In the genomic region with DNA sequence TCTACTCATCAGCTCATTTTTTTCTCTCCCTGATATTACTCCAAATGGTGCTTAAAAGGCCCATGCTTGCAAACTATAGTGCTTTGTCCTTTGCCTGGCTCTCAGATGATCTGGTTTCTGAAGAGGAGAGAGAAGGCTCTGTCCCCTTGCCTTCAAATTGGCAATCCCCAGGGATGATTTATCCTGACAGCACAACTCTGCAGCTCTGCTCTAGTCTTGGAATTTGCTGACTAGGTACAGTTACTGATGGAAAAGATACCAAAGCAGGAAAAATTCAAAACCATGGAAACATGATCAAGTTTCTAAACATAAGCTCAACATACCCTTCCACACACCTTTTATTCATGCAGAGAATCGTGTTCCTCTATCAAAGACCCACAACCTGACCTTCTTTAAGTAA, we compare ENCODE assay signal across 29 cellular contexts.
"Had no signal": no experiment of that assay in that cellular context is flagged by ENCODE, and none has a peak within 500 bp of the region (broad histone marks: within the 10 kb centered on the region; RNA-seq: fewer than 3 reads in every experiment).

No MANE protein-coding gene starts in this region.

- H3K9me3 ChIP-seq: esophagus squamous epithelium, mucosa of descending colon, ovary, stomach, thyroid gland, vagina had no signal

- FAIRE-seq: endometrium, keratinocyte had no signal

- DNase-seq: cortex of kidney; effector memory CD8-positive, alpha-beta T cell; erythroblast; esophagus squamous epithelium; foreskin melanocyte; hypothalamus; immature natural killer cell; mesenchymal stem cell; mucosa of descending colon; naive B cell; nephron progenitor cell; occipital lobe; ovary; stimulated activated CD4-positive, alpha-beta T cell treated with anti-CD3 and anti-CD28 coated beads, Interleukin-12 subunit alpha, Interleukin-12 subunit beta, amount 100 ng/mL, for 4 hours; stimulated activated CD4-positive, alpha-beta T cell treated with anti-CD3 and anti-CD28 coated beads, Interleukin-1b, Interleukin-23, amount 100 ng/mL, for 48 hours; stimulated activated CD4-positive, alpha-beta T cell treated with anti-CD3 and anti-CD28 coated beads, Interleukin-4, amount 100 ng/mL, for 24 hours; stimulated activated naive CD4-positive, alpha-beta T cell treated with Interleukin-2 at 50 U/mL for 16 hours; stomach; thyroid gland had no signal

- H3K4me2 ChIP-seq: smooth muscle cell had no signal

- H3K4me3 ChIP-seq: esophagus squamous epithelium, lung, mucosa of descending colon, ovary, smooth muscle cell, stomach, thyroid gland, vagina had no signal

- H3K27me3 Mint-ChIP-seq: effector memory CD8-positive, alpha-beta T cell; naive B cell had no signal

- H3K4me1 ChIP-seq: esophagus squamous epithelium, stomach, thyroid gland, vagina had no signal

- H3K36me3 Mint-ChIP-seq: mesothelial cell of epicardium; naive B cell; stimulated activated effector memory CD8-positive, alpha-beta T cell treated with anti-CD3 and anti-CD28 coated beads, Interleukin-12 subunit alpha, Interleukin-12 subunit beta, amount 100 ng/mL, for 72 hours had no signal

- H3K27ac Mint-ChIP-seq: effector memory CD8-positive, alpha-beta T cell; immature natural killer cell; mesothelial cell of epicardium; naive B cell; nephron progenitor cell; progenitor cell of endocrine pancreas; stimulated activated effector memory CD8-positive, alpha-beta T cell treated with anti-CD3 and anti-CD28 coated beads, Interleukin-12 subunit alpha, Interleukin-12 subunit beta, amount 100 ng/mL, for 72 hours had no signal

- H3K27me3 ChIP-seq: esophagus squamous epithelium, ovary, stomach, thyroid gland, vagina had no signal

- H3K27ac ChIP-seq: esophagus squamous epithelium, ovary, stomach, thyroid gland, vagina had no signal

- H3K9me3 Mint-ChIP-seq: mesothelial cell of epicardium, nephron progenitor cell had no signal

- H3K4me1 Mint-ChIP-seq: immature natural killer cell; naive B cell; stimulated activated effector memory CD8-positive, alpha-beta T cell treated with anti-CD3 and anti-CD28 coated beads, Interleukin-12 subunit alpha, Interleukin-12 subunit beta, amount 100 ng/mL, for 72 hours had no signal

- ATAC-seq: effector memory CD8-positive, alpha-beta T cell; left lobe of liver; mucosa of descending colon; sciatic nerve; stimulated activated effector memory CD8-positive, alpha-beta T cell treated with anti-CD3 and anti-CD28 coated beads, Interleukin-12 subunit alpha, Interleukin-12 subunit beta, amount 100 ng/mL, for 72 hours had no signal

- H3K36me3 ChIP-seq: esophagus squamous epithelium, ovary, stomach, thyroid gland, vagina had no signal

- H3K4me3 Mint-ChIP-seq: effector memory CD8-positive, alpha-beta T cell; immature natural killer cell; mesothelial cell of epicardium; naive B cell; nephron progenitor cell; stimulated activated effector memory CD8-positive, alpha-beta T cell treated with anti-CD3 and anti-CD28 coated beads, Interleukin-12 subunit alpha, Interleukin-12 subunit beta, amount 100 ng/mL, for 72 hours had no signal
